ENCODE assay signal across 9 cellular contexts in genomic region chr10:27446091-27446918, GRCh38. TPM values are rescaled to one million over a fixed set of nuclear protein-coding genes. Genes with fewer than 3 reads are reported as not detected.
DNase-seq lines count a peak whose midpoint lies in the region; ATAC-seq, FAIRE-seq and TF ChIP-seq lines count a peak whose summit lies in the region.
"Had no signal": no experiment of that assay in that cellular context is flagged by ENCODE, and none has a peak within 500 bp of the region (broad histone marks: within the 10 kb centered on the region; RNA-seq: fewer than 3 reads in every experiment).

No MANE protein-coding gene starts in this region.

- TF ChIP-seq CTCF in GM13976 (IDR thresholded peaks at IDR 0.05; ENCODE audit: borderline replicate concordance, control extremely low read depth, extremely low read depth, insufficient read depth, missing control alignments) (no peak), endodermal cell (conservative IDR thresholded peaks at IDR 0.05) (peak; percentile 74), nephron progenitor cell (IDR thresholded peaks at IDR 0.05) (peak; percentile 28)

- no peaks in the 10 kb centered on the region for H3K27me3 ChIP-seq in endodermal cell (ENCODE audit: control insufficient read depth, insufficient read depth, low read length, poor library complexity, severe bottlenecking)

- no peak overlapping the region for H3K9ac ChIP-seq in endodermal cell (ENCODE audit: extremely low read depth, low read length, poor library complexity, severe bottlenecking)

- H3K9me3 Mint-ChIP-seq in endodermal cell (no peaks in the 10 kb centered on the region), nephron progenitor cell (no peaks in the 10 kb centered on the region)

- H3K27me3 Mint-ChIP-seq in endodermal cell (ENCODE audit: insufficient read depth) = no peaks in the 10 kb centered on the region
- H3K27me3 Mint-ChIP-seq in nephron progenitor cell (ENCODE audit: low read depth, poor library complexity) = no peaks in the 10 kb centered on the region

- no peak for FAIRE-seq in GM12891 (lab: Jason Lieb, UNC)

- H3K27ac ChIP-seq in endodermal cell (ENCODE audit: low read depth, low read length) = no peak overlapping the region

- DNase-seq in AG08395 (ENCODE audit: low spot score) = peak; percentile 37
- DNase-seq in GM13976 (ENCODE audit: low spot score) = peak; percentile 8
- peak; percentile 81 for DNase-seq in OCI-M1 (lab: John Stamatoyannopoulos, UW)
- DNase-seq in endodermal cell = no peak
- DNase-seq in nephron progenitor cell = no peak
- no peak for DNase-seq in activated CD4-positive, alpha-beta T cell treated with anti-CD3 and anti-CD28 coated beads for 4 hours
- DNase-seq in GM12891 (ENCODE audit: insufficient read length, low spot score) = no peak

- no peak overlapping the region for H3K4me3 ChIP-seq in endodermal cell (ENCODE audit: low read length)
- H3K4me3 ChIP-seq: HAP-1 had no signal

- no peaks in the 10 kb centered on the region for H3K36me3 Mint-ChIP-seq in endodermal cell (ENCODE audit: low read depth)
- H3K36me3 Mint-ChIP-seq in nephron progenitor cell (ENCODE audit: low read depth) = no peaks in the 10 kb centered on the region

- in situ Hi-C loops in GM13976 (cut with MboI; ENCODE audit: low sequenced_read_pairs, unreplicated experiment) = loop anchor here (25.0 kb wide), 1 partner anchor 216 kb away; no protein-coding TSS in a partner anchor

- no peaks in the 10 kb centered on the region for H3K4me1 ChIP-seq in endodermal cell (ENCODE audit: control insufficient read depth, insufficient read depth, low read length)
- H3K4me1 ChIP-seq: HAP-1 had no signal

- H3K4me1 Mint-ChIP-seq in endodermal cell (peaks cover 6% of the 10 kb centered on the region), nephron progenitor cell (no peaks in the 10 kb centered on the region)

- no peaks in the 10 kb centered on the region for H3K9me3 ChIP-seq in endodermal cell (ENCODE audit: control insufficient read depth, low read length)
- H3K9me3 ChIP-seq: HAP-1 had no signal

- 34 to 83% methylated on average over 1 to 5 of the region's 5 CpGs for WGBS in endodermal cell (ENCODE audit: insufficient coverage in 1 of 2, insufficient read length in 1 of 2), 2 experiments

- no peak for ATAC-seq in GM21447 (IDR thresholded peaks at IDR 0.05; ENCODE audit: unreplicated experiment)

- H3K27ac Mint-ChIP-seq in endodermal cell = no peak overlapping the region
- no peak overlapping the region for H3K27ac Mint-ChIP-seq in nephron progenitor cell

- H3K4me3 Mint-ChIP-seq in endodermal cell (no peak overlapping the region), nephron progenitor cell (no peak overlapping the region)

- no peaks in the 10 kb centered on the region for H3K36me3 ChIP-seq in endodermal cell (ENCODE audit: control insufficient read depth, insufficient read depth, low read length)
- H3K36me3 ChIP-seq: HAP-1 had no signal

- TF ChIP-seq POLR2A in GM12891 (IDR thresholded peaks at IDR 0.05; ENCODE audit: low read depth, low read length) = no peak

TF ChIP-seq in GM12891, 5 proteins besides CTCF, POLR2A, EP300 and RAD21:
- TF ChIP-seq POLR2AphosphoS5 (IDR thresholded peaks at IDR 0.05; ENCODE audit: low read depth, low read length) = no peak
- TF ChIP-seq SPI1 (IDR thresholded peaks at IDR 0.05; ENCODE audit: low read depth, low read length) = no peak
- TF ChIP-seq POU2F2 (IDR thresholded peaks at IDR 0.05; ENCODE audit: low read depth, low read length) = no peak
- no peak for TF ChIP-seq PAX5 (IDR thresholded peaks at IDR 0.05; ENCODE audit: insufficient read depth, low read length, severe bottlenecking)
- no peak for TF ChIP-seq TAF1 (IDR thresholded peaks at IDR 0.05; ENCODE audit: low read depth, low read length)

RNA-seq across cellular contexts. Expression of gene RAB18, which starts 57.8 kb away (rescaled TPM):
- total RNA-seq in endodermal cell = 100 to 1,000 TPM; 122 to 150 TPM
- 50.5 TPM for polyA plus RNA-seq in endodermal cell (2013, experiment 1 of 2)
- polyA plus RNA-seq in endodermal cell (2013, experiment 2 of 2) = 58.0 TPM
- polyA plus RNA-seq in GM12891 (2012; ENCODE audit: low read depth, missing spikeins) = 18.8 TPM

Comparison
In these comparisons a context has a peak if more than half of its experiments do, and no peak if none do; other contexts are left out.
1. DNase-seq: peak in AG08395 (single experiment), GM13976 (single experiment) and OCI-M1 (single experiment); none in endodermal cell (single experiment), nephron progenitor cell (single experiment), activated CD4-positive, alpha-beta T cell treated with anti-CD3 and anti-CD28 coated beads for 4 hours (0 of 2) and GM12891 (single experiment).